In the genomic region with DNA sequence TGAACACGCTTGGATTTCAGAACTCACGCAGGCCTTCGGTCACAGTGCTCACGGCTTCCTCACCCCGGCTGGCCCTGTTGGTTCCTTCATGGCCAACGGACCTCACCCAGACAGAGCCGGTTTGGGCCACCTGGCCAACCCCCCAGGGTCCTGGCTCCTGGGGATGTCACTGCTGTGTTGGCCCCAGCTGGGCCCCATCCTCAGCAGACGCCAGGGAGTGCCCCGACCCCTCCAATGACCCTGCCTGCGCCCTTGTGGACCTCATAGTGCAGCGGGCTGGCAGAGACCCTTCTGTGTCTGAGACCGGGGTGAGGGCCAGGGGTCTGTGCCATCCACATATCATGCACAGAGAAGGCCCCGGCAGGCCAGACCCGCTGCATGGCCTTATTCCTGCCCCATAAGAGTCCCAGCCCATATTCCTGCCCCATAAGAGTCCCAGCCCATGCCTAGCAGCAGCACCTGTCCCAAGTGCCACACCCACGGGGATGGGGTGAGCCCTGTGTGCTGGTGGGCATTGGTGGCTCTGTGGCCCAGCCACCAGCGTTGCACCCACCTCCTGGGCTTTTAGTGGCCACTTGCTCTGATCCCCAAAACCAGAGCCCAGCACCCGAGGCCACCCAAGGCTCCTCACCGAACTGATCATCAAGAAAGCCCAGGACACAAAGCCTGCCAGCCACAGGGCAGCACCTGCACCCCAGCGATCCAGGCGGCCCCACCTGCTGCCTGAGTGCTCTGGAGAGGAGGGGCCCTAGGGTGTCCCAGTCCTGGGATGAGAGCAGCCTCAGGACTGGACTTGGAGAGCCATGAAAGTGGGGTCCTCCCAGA, we compare ENCODE assay signal across 9 cellular contexts. TPM values are rescaled to one million over a fixed set of nuclear protein-coding genes. Genes with fewer than 3 reads are reported as not detected.
DNase-seq lines count a peak whose midpoint lies in the region; ATAC-seq, FAIRE-seq and TF ChIP-seq lines count a peak whose summit lies in the region.
"Had no signal": no experiment of that assay in that cellular context is flagged by ENCODE, and none has a peak within 500 bp of the region (broad histone marks: within the 10 kb centered on the region; RNA-seq: fewer than 3 reads in every experiment).

No MANE protein-coding gene starts in this region.

- H3K9me3 ChIP-seq in A549 (no peaks in the 10 kb centered on the region), HUES64 (ENCODE audit: insufficient read depth, low read depth, low read length) (no peaks in the 10 kb centered on the region), astrocyte (ENCODE audit: insufficient read depth, low read depth, low read length) (no peaks in the 10 kb centered on the region)

- no peak overlapping the region for H3K27ac Mint-ChIP-seq in astrocyte (ENCODE audit: unreplicated experiment)
- peak overlapping the region in 5 of 6 donors; percentile 55 to 94 (median 84) for H3K27ac Mint-ChIP-seq in naive B cell

- no peak for DNase-seq in A549 (ENCODE audit: low read depth in 1 of 2, low spot score in 1 of 2)
- no peak for DNase-seq in astrocyte (ENCODE audit: low read depth)
- no peak for DNase-seq in naive B cell
- no peak for DNase-seq in NCI-H524 treated with DMSO at 0.1 percent for 48 hours (lab: John Stamatoyannopoulos, UW)
- DNase-seq in NCI-H1694 treated with DMSO at 0.1 percent for 48 hours (lab: John Stamatoyannopoulos, UW), result no peak
- DNase-seq: effector memory CD4-positive, alpha-beta T cell had no signal

- H3K4me1 Mint-ChIP-seq in astrocyte (ENCODE audit: low read depth, unreplicated experiment) (peaks cover 8% of the 10 kb centered on the region), naive B cell (peaks cover 31 to 56% (median 43%) of the 10 kb centered on the region in 3 donors)

- H3K36me3 Mint-ChIP-seq in astrocyte (ENCODE audit: low read depth, unreplicated experiment) (no peaks in the 10 kb centered on the region), naive B cell (no peaks in the 10 kb centered on the region)

- peak overlapping the region; percentile 64 for H3K4me3 Mint-ChIP-seq in astrocyte (ENCODE audit: unreplicated experiment)
- peak overlapping the region; percentile 63 to 82 (median 78) for H3K4me3 Mint-ChIP-seq in naive B cell

- FAIRE-seq in A549 (lab: Jason Lieb, UNC) (no peak), astrocyte (lab: Jason Lieb, UNC) (no peak)

- H4K20me1 ChIP-seq in astrocyte (ENCODE audit: insufficient read depth, low read length), result peaks cover 30% of the 10 kb centered on the region

- no peak for TF ChIP-seq RAD21 in A549 (conservative IDR thresholded peaks at IDR 0.05 in 1 of 2, IDR thresholded peaks at IDR 0.05 in 1 of 2)

- no peak overlapping the region; the same call in 2 of the 3 replicates for H3K4me3 ChIP-seq in A549
- H3K4me3 ChIP-seq in HUES64 (ENCODE audit: low read length), result peak overlapping the region; percentile 77; the same call in 1 of the 2 replicates
- no peak overlapping the region for H3K4me3 ChIP-seq in astrocyte (ENCODE audit: insufficient read depth, low read depth, low read length)

- H3K79me2 ChIP-seq in astrocyte (ENCODE audit: insufficient read depth, low read length), result peaks cover 31% of the 10 kb centered on the region

- no peak overlapping the region for H2AFZ ChIP-seq in astrocyte (ENCODE audit: low read depth, low read length)

- peak overlapping the region; percentile 93 to 99 for H3K27ac ChIP-seq in A549
- H3K27ac ChIP-seq in HUES64 (ENCODE audit: low read depth, low read length), result no peak overlapping the region
- no peak overlapping the region for H3K27ac ChIP-seq in astrocyte (ENCODE audit: low read depth, low read length)

- peaks cover 13% of the 10 kb centered on the region for H3K27me3 Mint-ChIP-seq in astrocyte (ENCODE audit: low read depth, unreplicated experiment)
- no peaks in the 10 kb centered on the region for H3K27me3 Mint-ChIP-seq in naive B cell

- H3K4me2 ChIP-seq in A549, result peak overlapping the region; percentile 98
- no peak overlapping the region for H3K4me2 ChIP-seq in astrocyte (ENCODE audit: low read length)

- H3K27me3 ChIP-seq in HUES64 (ENCODE audit: insufficient read depth, low read length) (no peaks in the 10 kb centered on the region), astrocyte (ENCODE audit: insufficient read depth, low read length) (no peaks in the 10 kb centered on the region)

- TF ChIP-seq POLR2A in A549 (IDR thresholded peaks at IDR 0.05; ENCODE audit: low read length), result 0 out of 2 replicates have a peak, but pooled peaks have one; percentile 19

- TF ChIP-seq EP300 in A549 (IDR thresholded peaks at IDR 0.05), result no peak

- H3K9ac ChIP-seq in HUES64 (ENCODE audit: low read depth, low read length) (peak overlapping the region; percentile 89; the same call in 1 of the 2 replicates), astrocyte (ENCODE audit: low read length) (no peak overlapping the region)

- H3K36me3 ChIP-seq in HUES64 (ENCODE audit: insufficient read depth, low read length) (peaks cover 16% of the 10 kb centered on the region), astrocyte (ENCODE audit: insufficient read depth, low read length) (peaks cover 9% of the 10 kb centered on the region)

- POLR2A ChIA-PET in A549 (lab: Yijun Ruan, JAX), result interaction anchor here (1.5 to 1.6 kb wide), 2 partner anchors 12 to 18 kb away, joined by 5 read pairs; no protein-coding TSS in a partner anchor

- WGBS in A549 (ENCODE audit: missing lambda C conversion rate), result 90% methylated on average over 7 of the region's 20 CpGs
- 92% methylated on average over 20 of the region's 20 CpGs for WGBS in HUES64

- H3K9me3 Mint-ChIP-seq in astrocyte (ENCODE audit: unreplicated experiment), result no peaks in the 10 kb centered on the region
- no peaks in the 10 kb centered on the region for H3K9me3 Mint-ChIP-seq in naive B cell

- TF ChIP-seq CTCF in A549 (IDR thresholded peaks at IDR 0.05), result no peak
- TF ChIP-seq CTCF in astrocyte (IDR thresholded peaks at IDR 0.05; ENCODE audit: insufficient read depth, low read depth, low read length), result no peak

- H3K4me1 ChIP-seq in A549 (peaks cover 24% of the 10 kb centered on the region), HUES64 (ENCODE audit: insufficient read depth, low read length) (peaks cover 11% of the 10 kb centered on the region; the same call in 1 of the 2 replicates), astrocyte (ENCODE audit: insufficient read depth, low read length) (peaks cover 21% of the 10 kb centered on the region)

- ATAC-seq in A549 (no peak), naive B cell (ENCODE audit: low read depth in 2 of 2) (no peak), HG03565 (IDR thresholded peaks at IDR 0.05; ENCODE audit: unreplicated experiment) (no peak), HG03045 (IDR thresholded peaks at IDR 0.05; ENCODE audit: unreplicated experiment) (no peak)

- CTCF ChIA-PET in A549 (lab: Yijun Ruan, JAX), result interaction anchor here (1.2 to 1.7 kb wide), 2 partner anchors 18 to 25 kb away, joined by 3 to 4 read pairs; no protein-coding TSS in a partner anchor

TF ChIP-seq in A549, 52 proteins besides CTCF, POLR2A, EP300 and RAD21:
- TF ChIP-seq RFX5 (IDR thresholded peaks at IDR 0.05) (no peak), EHF (CRISPR knock-in tag; IDR thresholded peaks at IDR 0.05) (no peak), KDM1A (IDR thresholded peaks at IDR 0.05; ENCODE audit: low read depth) (no peak), EHMT2 (IDR thresholded peaks at IDR 0.05; ENCODE audit: low read depth) (no peak), CHD2 (IDR thresholded peaks at IDR 0.05; ENCODE audit: low read length, partially characterized antibody) (no peak), HOXA7 (CRISPR knock-in tag; IDR thresholded peaks at IDR 0.05) (no peak), RCOR1 (IDR thresholded peaks at IDR 0.05; ENCODE audit: low read depth, low read length) (no peak), NFE2L2 (conservative IDR thresholded peaks at IDR 0.05; ENCODE audit: low read length) (no peak)
- TF ChIP-seq, protein P1, sequence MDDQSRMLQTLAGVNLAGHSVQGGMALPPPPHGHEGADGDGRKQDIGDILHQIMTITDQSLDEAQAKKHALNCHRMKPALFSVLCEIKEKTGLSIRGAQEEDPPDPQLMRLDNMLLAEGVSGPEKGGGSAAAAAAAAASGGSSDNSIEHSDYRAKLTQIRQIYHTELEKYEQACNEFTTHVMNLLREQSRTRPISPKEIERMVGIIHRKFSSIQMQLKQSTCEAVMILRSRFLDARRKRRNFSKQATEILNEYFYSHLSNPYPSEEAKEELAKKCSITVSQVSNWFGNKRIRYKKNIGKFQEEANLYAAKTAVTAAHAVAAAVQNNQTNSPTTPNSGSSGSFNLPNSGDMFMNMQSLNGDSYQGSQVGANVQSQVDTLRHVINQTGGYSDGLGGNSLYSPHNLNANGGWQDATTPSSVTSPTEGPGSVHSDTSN (IDR thresholded peaks at IDR 0.05), result no peak
- TF ChIP-seq, protein P2, sequence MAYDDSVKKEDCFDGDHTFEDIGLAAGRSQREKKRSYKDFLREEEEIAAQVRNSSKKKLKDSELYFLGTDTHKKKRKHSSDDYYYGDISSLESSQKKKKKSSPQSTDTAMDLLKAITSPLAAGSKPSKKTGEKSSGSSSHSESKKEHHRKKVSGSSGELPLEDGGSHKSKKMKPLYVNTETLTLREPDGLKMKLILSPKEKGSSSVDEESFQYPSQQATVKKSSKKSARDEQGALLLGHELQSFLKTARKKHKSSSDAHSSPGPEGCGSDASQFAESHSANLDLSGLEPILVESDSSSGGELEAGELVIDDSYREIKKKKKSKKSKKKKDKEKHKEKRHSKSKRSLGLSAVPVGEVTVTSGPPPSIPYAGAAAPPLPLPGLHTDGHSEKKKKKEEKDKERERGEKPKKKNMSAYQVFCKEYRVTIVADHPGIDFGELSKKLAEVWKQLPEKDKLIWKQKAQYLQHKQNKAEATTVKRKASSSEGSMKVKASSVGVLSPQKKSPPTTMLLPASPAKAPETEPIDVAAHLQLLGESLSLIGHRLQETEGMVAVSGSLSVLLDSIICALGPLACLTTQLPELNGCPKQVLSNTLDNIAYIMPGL (CRISPR knock-in tag; IDR thresholded peaks at IDR 0.05; ENCODE audit: borderline replicate concordance), result no peak
- TF ChIP-seq, protein P3, sequence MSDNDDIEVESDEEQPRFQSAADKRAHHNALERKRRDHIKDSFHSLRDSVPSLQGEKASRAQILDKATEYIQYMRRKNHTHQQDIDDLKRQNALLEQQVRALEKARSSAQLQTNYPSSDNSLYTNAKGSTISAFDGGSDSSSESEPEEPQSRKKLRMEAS (IDR thresholded peaks at IDR 0.05), result no peak

RNA-seq across cellular contexts. Expression of a gene that starts 1.3 kb away (rescaled TPM):
- polyA plus RNA-seq in A549 (2011; rRNA removed), result 22.9 and 24.7 TPM in 2 replicates
- 40.3 and 47.5 TPM in 2 replicates for polyA plus RNA-seq in A549 (2012; cell fraction: cytosol; rRNA removed)
- polyA plus RNA-seq in A549 (2012; cell fraction: nucleus; rRNA removed), result 84.6 and 102 TPM in 2 replicates
- polyA plus RNA-seq in A549 (2017; fragmentation: RNase III; extraction: RNeasy Plus Mini Kit Qiagen cat#74134 plus additional on column Dnase treatment), result 59.9 to 74.9 TPM (median 73.4 TPM) in 3 replicates
- 17.1 and 25.6 TPM in 2 replicates for polyA minus RNA-seq in A549 (2011; rRNA and poly(A)+ RNA removed)
- 104 TPM for polyA plus RNA-seq in HUES64 (2013, experiment 1 of 2)
- polyA plus RNA-seq in HUES64 (2013, experiment 2 of 2), result 105 TPM
- total RNA-seq in astrocyte, result 35.7 and 41.9 TPM in 2 replicates
- 10 to 100 TPM; 19.5 to 63.3 (median 52.7) TPM for polyA plus RNA-seq in naive B cell (ENCODE audit: low read depth in 6 of 6)

Comparison
In these comparisons a context has a peak if more than half of its experiments do, and no peak if none do; other contexts are left out.
1. H3K27ac ChIP-seq: peak in A549 (2 of 2); none in HUES64 (single experiment) and astrocyte (single experiment).